8 cellular contexts compared by ENCODE assay signal in genomic region chr11:36376888-36377758, GRCh38.
DNase-seq lines count a peak whose midpoint lies in the region; ATAC-seq, FAIRE-seq and TF ChIP-seq lines count a peak whose summit lies in the region.

No MANE protein-coding gene starts in this region.

- FAIRE-seq in GM12891 (lab: Jason Lieb, UNC) = no peak

- DNase-seq in T-helper 9 cell (peak; percentile 49), cardiac fibroblast (ENCODE audit: low read depth in 2 of 2) (peak; percentile 67 to 68), kidney tubule cell (ENCODE audit: low spot score) (peak; percentile 67), NCI-H2107 treated with DMSO at 0.1 percent for 48 hours (lab: John Stamatoyannopoulos, UW; ENCODE audit: unreplicated experiment) (no peak), GM12891 (ENCODE audit: insufficient read length, low spot score) (no peak)
- peak; percentile 68 for DNase-seq in stimulated activated CD4-positive, alpha-beta T cell treated with anti-CD3 and anti-CD28 coated beads, Interleukin-15, amount 100 ng/mL, for 24 hours

- peak; percentile 79 for TF ChIP-seq CTCF in GM12875 (IDR thresholded peaks at IDR 0.05; ENCODE audit: borderline replicate concordance, insufficient read depth, low read depth, low read length)
- TF ChIP-seq CTCF in cardiac fibroblast (IDR thresholded peaks at IDR 0.05; ENCODE audit: low read depth, low read length) = peak; percentile 58

- TF ChIP-seq POLR2A in GM12891 (IDR thresholded peaks at IDR 0.05; ENCODE audit: low read depth, low read length) = no peak

- H3K4me3 ChIP-seq in GM12875 (ENCODE audit: low read depth, low read length) (peak overlapping the region; percentile 63), cardiac fibroblast (replicated peaks in 1 of 2; ENCODE audit: low read depth in 2 of 2, low read length in 2 of 2) (peak overlapping the region; percentile 88 to 91)

- peak; percentile 40 for ATAC-seq in HG03442 (IDR thresholded peaks at IDR 0.05; ENCODE audit: unreplicated experiment)

TF ChIP-seq in GM12891, 5 proteins besides CTCF, POLR2A, EP300 and RAD21:
- TF ChIP-seq TAF1 (IDR thresholded peaks at IDR 0.05; ENCODE audit: low read depth, low read length) = no peak
- TF ChIP-seq POLR2AphosphoS5 (IDR thresholded peaks at IDR 0.05; ENCODE audit: low read depth, low read length) = no peak
- TF ChIP-seq PAX5 (IDR thresholded peaks at IDR 0.05; ENCODE audit: insufficient read depth, low read length, severe bottlenecking) = no peak
- no peak for TF ChIP-seq POU2F2 (IDR thresholded peaks at IDR 0.05; ENCODE audit: low read depth, low read length)
- TF ChIP-seq SPI1 (IDR thresholded peaks at IDR 0.05; ENCODE audit: low read depth, low read length) = no peak

Comparison
In these comparisons a context has a peak if more than half of its experiments do, and no peak if none do; other contexts are left out.
1. DNase-seq: peak in T-helper 9 cell (single experiment), cardiac fibroblast (2 of 2), kidney tubule cell (single experiment) and stimulated activated CD4-positive, alpha-beta T cell treated with anti-CD3 and anti-CD28 coated beads, Interleukin-15, amount 100 ng/mL, for 24 hours (single experiment); none in NCI-H2107 treated with DMSO at 0.1 percent for 48 hours (single experiment) and GM12891 (single experiment).